Comparison of ENCODE assay signal across 8 cellular contexts in genomic region chr14:73740921-73741326, GRCh38. TPM values are rescaled to one million over a fixed set of nuclear protein-coding genes. Genes with fewer than 3 reads are reported as not detected.
DNase-seq lines count a peak whose midpoint lies in the region; ATAC-seq and TF ChIP-seq lines count a peak whose summit lies in the region.

No MANE protein-coding gene starts in this region.

- H3K27ac ChIP-seq in prostate gland, result peak overlapping the region; percentile 61 to 82

- TF ChIP-seq POLR2A in prostate gland (IDR thresholded peaks at IDR 0.05), result no peak

- H3K4me3 Mint-ChIP-seq in HFFc6, result peak overlapping the region; percentile 83
- H3K4me3 Mint-ChIP-seq in activated B cell treated with CpG ODN at 0.5 μM for 24 hours, result peak overlapping the region; percentile 76

- H3K36me3 Mint-ChIP-seq in HFFc6 (ENCODE audit: low read depth) (peaks cover 6% of the 10 kb centered on the region; the same call in 1 of the 2 replicates), activated B cell treated with CpG ODN at 0.5 μM for 24 hours (ENCODE audit: low read depth) (peaks cover 34% of the 10 kb centered on the region)

- ATAC-seq in activated B cell treated with CpG ODN at 0.5 μM for 24 hours (ENCODE audit: low read depth), result no peak
- ATAC-seq in Right ventricle myocardium inferior, result peak; percentile 77
- ATAC-seq in GM21528 (IDR thresholded peaks at IDR 0.05; ENCODE audit: low FRiP score, unreplicated experiment), result no peak
- no peak for ATAC-seq in HG02798 (IDR thresholded peaks at IDR 0.05; ENCODE audit: poor library complexity, unreplicated experiment)

- H3K4me1 Mint-ChIP-seq in HFFc6 (ENCODE audit: low read depth), result peaks cover 61% of the 10 kb centered on the region
- H3K4me1 Mint-ChIP-seq in activated B cell treated with CpG ODN at 0.5 μM for 24 hours, result peaks cover 62% of the 10 kb centered on the region

- no peaks in the 10 kb centered on the region for H3K27me3 ChIP-seq in prostate gland (replicated peaks; ENCODE audit: insufficient read depth)

- H3K4me1 ChIP-seq in prostate gland (replicated peaks), result peaks cover 62% of the 10 kb centered on the region

- H3K9me3 Mint-ChIP-seq in HFFc6 (no peaks in the 10 kb centered on the region), activated B cell treated with CpG ODN at 0.5 μM for 24 hours (no peaks in the 10 kb centered on the region)

- H3K27ac Mint-ChIP-seq in HFFc6, result peak overlapping the region; percentile 89
- peak overlapping the region; percentile 91 for H3K27ac Mint-ChIP-seq in activated B cell treated with CpG ODN at 0.5 μM for 24 hours

- peaks cover 0 to 20% of the 10 kb centered on the region in 2 donors for H3K36me3 ChIP-seq in prostate gland

- POLR2A ChIA-PET in activated B cell treated with CpG ODN at 0.5 μM for 24 hours (lab: Charles Lee), result interaction anchor here (0.6 to 10.3 kb wide), 9 partner anchors 12 to 146 kb away, joined by 3 to 183 read pairs (median 10); partner anchors contain the start of genes PTGR2 and ZNF410

- H3K9me3 ChIP-seq in prostate gland, result no peaks in the 10 kb centered on the region

- TF ChIP-seq CTCF in HFFc6 (IDR thresholded peaks at IDR 0.05), result no peak
- TF ChIP-seq CTCF in activated B cell treated with CpG ODN at 0.5 μM for 24 hours (IDR thresholded peaks at IDR 0.05), result no peak
- no peak for TF ChIP-seq CTCF in prostate gland (IDR thresholded peaks at IDR 0.05)

- peaks cover 2% of the 10 kb centered on the region for H3K27me3 Mint-ChIP-seq in HFFc6 (ENCODE audit: insufficient read depth)
- H3K27me3 Mint-ChIP-seq in activated B cell treated with CpG ODN at 0.5 μM for 24 hours, result no peaks in the 10 kb centered on the region

- 5% methylated on average over 6 of the region's 6 CpGs for WGBS in prostate gland

- DNase-seq in HFFc6 (no peak), activated B cell treated with CpG ODN at 0.5 μM for 24 hours (no peak), Right ventricle myocardium inferior (ENCODE audit: missing footprints) (no peak), prostate gland (ENCODE audit: low spot score) (peak; percentile 92), medulla oblongata (ENCODE audit: extremely low spot score) (no peak)
- DNase-seq in stimulated activated naive CD4-positive, alpha-beta T cell (lab: John Stamatoyannopoulos, UW), result no peak

- intact Hi-C loops in activated B cell treated with CpG ODN at 0.5 μM for 24 hours (cut with micrococcal nuclease) (loop anchor here (1.0 kb wide), 2 partner anchors 10 to 46 kb away; no protein-coding TSS in a partner anchor), Right ventricle myocardium inferior (cut with DNase I) (loop anchor here (5.0 kb wide), 1 partner anchor 46 kb away; no protein-coding TSS in a partner anchor), prostate gland (cut with DNase I) (no loop called here)

- CTCF ChIA-PET in activated B cell treated with CpG ODN at 0.5 μM for 24 hours (lab: Charles Lee), result interaction anchor here (1.1 to 9.2 kb wide), 9 partner anchors 10 to 110 kb away, joined by 3 to 78 read pairs (median 10); partner anchors contain the start of gene PTGR2

- peak overlapping the region in 1 of 2 donors; percentile 16 for H3K4me3 ChIP-seq in prostate gland

RNA-seq across cellular contexts. Expression of gene PNMA1, which starts 26.7 kb away (rescaled TPM):
- total RNA-seq in HFFc6 (2021; fragmentation: NEBNext Ultra II Directional; extraction: Animal tissue kit (Norgen Biotek cat#: 25700)), result 10 to 100 TPM; 51.1 to 60.9 (median 53.2) TPM
- total RNA-seq in activated B cell treated with CpG ODN at 0.5 μM for 24 hours, result 19.9 and 22.2 TPM in 2 replicates
- total RNA-seq in Right ventricle myocardium inferior, result 14.9 TPM
- 10 to 100 TPM; 18.6 to 62.7 TPM for total RNA-seq in prostate gland
